Comparison of ENCODE assay signal across 21 cellular contexts in genomic region chr1:53145051-53145600, GRCh38. TPM values are rescaled to one million over a fixed set of nuclear protein-coding genes. Genes with fewer than 3 reads are reported as not detected.
DNase-seq lines count a peak whose midpoint lies in the region; ATAC-seq, FAIRE-seq and TF ChIP-seq lines count a peak whose summit lies in the region.
"Had no signal": no experiment of that assay in that cellular context is flagged by ENCODE, and none has a peak within 500 bp of the region (broad histone marks: within the 10 kb centered on the region; RNA-seq: fewer than 3 reads in every experiment).

No MANE protein-coding gene starts in this region.

- no peaks in the 10 kb centered on the region for H3K9me3 ChIP-seq in body of pancreas
- H3K9me3 ChIP-seq in lower lobe of right lung, result no peaks in the 10 kb centered on the region
- no peaks in the 10 kb centered on the region for H3K9me3 ChIP-seq in spleen
- H3K9me3 ChIP-seq: adrenal gland, BE2C had no signal

- TF ChIP-seq POLR2A in body of pancreas (IDR thresholded peaks at IDR 0.05) (no peak), spleen (IDR thresholded peaks at IDR 0.05) (no peak)

- H3K27me3 Mint-ChIP-seq in GM23338 (ENCODE audit: insufficient read depth, low read depth, poor library complexity), result peaks cover 9% of the 10 kb centered on the region
- H3K27me3 Mint-ChIP-seq: activated CD4-positive, alpha-beta T cell treated with anti-CD3 and anti-CD28 coated beads for 36 hours had no signal

- H3K36me3 ChIP-seq in GM23338 (ENCODE audit: insufficient read depth) (no peaks in the 10 kb centered on the region), body of pancreas (replicated peaks in 1 of 2; ENCODE audit: insufficient read depth in 1 of 2, low read depth in 2 of 2) (no peaks in the 10 kb centered on the region), lower lobe of right lung (no peaks in the 10 kb centered on the region), spleen (no peaks in the 10 kb centered on the region)
- H3K36me3 ChIP-seq: adrenal gland, BE2C had no signal

- no peak overlapping the region for H3K4me2 ChIP-seq in GM23338

- no peaks in the 10 kb centered on the region for H3K9me3 Mint-ChIP-seq in GM23338

- H3K4me3 ChIP-seq in GM23338, result no peak overlapping the region
- no peak overlapping the region for H3K4me3 ChIP-seq in body of pancreas
- H3K4me3 ChIP-seq in lower lobe of right lung, result no peak overlapping the region
- H3K4me3 ChIP-seq in spleen, result no peak overlapping the region
- H3K4me3 ChIP-seq: adrenal gland, GM12878 had no signal

- intact Hi-C loops in body of pancreas (cut with DNase I) (no loop called here), lower lobe of right lung (cut with DNase I) (no loop called here), spleen (cut with DNase I; ENCODE audit: low total_unique reads) (no loop called here)

- peak overlapping the region; percentile 38; the same call in 1 of the 2 replicates for H2AFZ ChIP-seq in GM23338

- no peaks in the 10 kb centered on the region for H3K9me2 ChIP-seq in GM23338 (ENCODE audit: insufficient read depth)

- H3K4me1 Mint-ChIP-seq in GM23338, result peaks cover 4% of the 10 kb centered on the region; the same call in 2 of the 3 replicates
- H3K4me1 Mint-ChIP-seq: activated CD4-positive, alpha-beta T cell treated with anti-CD3 and anti-CD28 coated beads for 36 hours had no signal

- H3K4me3 Mint-ChIP-seq in GM23338, result no peak overlapping the region
- H3K4me3 Mint-ChIP-seq: activated CD4-positive, alpha-beta T cell treated with anti-CD3 and anti-CD28 coated beads for 36 hours had no signal

- 79% methylated on average over 11 of the region's 11 CpGs for whole genome bisulfite sequencing in body of pancreas, 2 donors
- 85 to 91% (median 91%) methylated on average over 11 of the region's 11 CpGs for WGBS in spleen, 5 donors

- H3K27ac Mint-ChIP-seq in GM23338, result no peak overlapping the region
- H3K27ac Mint-ChIP-seq: activated CD4-positive, alpha-beta T cell treated with anti-CD3 and anti-CD28 coated beads for 36 hours had no signal

- H3K36me3 Mint-ChIP-seq in GM23338 (ENCODE audit: low read depth), result no peaks in the 10 kb centered on the region

- no peaks in the 10 kb centered on the region for H3K79me2 ChIP-seq in GM23338 (replicated peaks; ENCODE audit: insufficient read depth)

- DNase-seq in GM23338 (ENCODE audit: low spot score) (no peak), body of pancreas (no peak), lower lobe of right lung (no peak), spleen (peak; percentile 34), urothelium cell line (ENCODE audit: low spot score) (no peak), hepatic stellate cell (ENCODE audit: low spot score) (no peak)
- DNase-seq: activated CD4-positive, alpha-beta T cell treated with anti-CD3 and anti-CD28 coated beads for 36 hours; BE2C; central memory CD4-positive, alpha-beta T cell; DMS153; effector CD8-positive, alpha-beta T cell; GF-D8; Kasumi-1; NCI-H1105; right cardiac atrium; stimulated activated CD4-positive, alpha-beta T cell treated with anti-CD3 and anti-CD28 coated beads, Interleukin-1b, Interleukin-23, amount 100 ng/mL, for 48 hours had no signal

- H3K4me1 ChIP-seq in GM23338 (ENCODE audit: insufficient read depth) (no peaks in the 10 kb centered on the region), body of pancreas (peaks cover 22% of the 10 kb centered on the region), lower lobe of right lung (peaks cover 28% of the 10 kb centered on the region), spleen (no peaks in the 10 kb centered on the region)
- H3K4me1 ChIP-seq: adrenal gland had no signal

- H3K27ac ChIP-seq in GM23338 (ENCODE audit: low read depth) (no peak overlapping the region), body of pancreas (peak overlapping the region; percentile 88 to 97 (median 96)), lower lobe of right lung (peak overlapping the region; percentile 77), spleen (no peak overlapping the region)

- no peak for FAIRE-seq in urothelium cell line (lab: Jason Lieb, UNC)
- FAIRE-seq: GM12878, kidney had no signal

- no peaks in the 10 kb centered on the region for H4K20me1 ChIP-seq in GM23338 (replicated peaks; ENCODE audit: insufficient read depth)

- no peaks in the 10 kb centered on the region for H3K27me3 ChIP-seq in GM23338 (ENCODE audit: insufficient read depth)
- H3K27me3 ChIP-seq in body of pancreas, result no peaks in the 10 kb centered on the region
- H3K27me3 ChIP-seq in lower lobe of right lung (ENCODE audit: low read depth), result no peaks in the 10 kb centered on the region
- H3K27me3 ChIP-seq in spleen (replicated peaks in 1 of 7), result peaks cover 0 to 6% (median 0%) of the 10 kb centered on the region in 7 donors
- H3K27me3 ChIP-seq: adrenal gland, BE2C had no signal

- no peaks in the 10 kb centered on the region for H3F3A ChIP-seq in GM23338 (replicated peaks; ENCODE audit: low read depth)

- ATAC-seq in GM23338 (no peak), body of pancreas (no peak), lower lobe of right lung (peak in 1 of 2 donors; percentile 2), HG02938 (IDR thresholded peaks at IDR 0.05; ENCODE audit: unreplicated experiment) (no peak), GM18870 (IDR thresholded peaks at IDR 0.05; ENCODE audit: unreplicated experiment) (no peak)
- ATAC-seq: activated CD4-positive, alpha-beta T cell treated with anti-CD3 and anti-CD28 coated beads for 36 hours; GM12878 had no signal

- TF ChIP-seq CTCF in GM23338 (conservative IDR thresholded peaks at IDR 0.05; ENCODE audit: low read depth in 2 of 2) (no peak), body of pancreas (IDR thresholded peaks at IDR 0.05) (no peak), lower lobe of right lung (IDR thresholded peaks at IDR 0.05) (no peak), spleen (IDR thresholded peaks at IDR 0.05 in 8 of 11, conservative IDR thresholded peaks at IDR 0.05 in 3 of 11) (no peak)

TF ChIP-seq in GM23338, 12 proteins besides CTCF, POLR2A, EP300 and RAD21:
- no peak for TF ChIP-seq JUNB (IDR thresholded peaks at IDR 0.05; ENCODE audit: unreplicated experiment)

RNA-seq across cellular contexts. Expression of gene SLC1A7, which starts 2.7 kb away (rescaled TPM):
- total RNA-seq in GM23338 (2014; rRNA removed; shearing (Covaris generic)), result not detected in 2 replicates
- not detected in 2 replicates for polyA plus RNA-seq in GM23338 (2016; fragmentation: Nextera tagmentation; extraction: Ambion mirVana)
- not detected for total RNA-seq in body of pancreas
- 0.68 TPM for total RNA-seq in lower lobe of right lung
- under 1 TPM in 1 of 7 donors, not detected in 6; 0.10 TPM for total RNA-seq in spleen
- under 1 TPM; 0.02 to 0.19 (median 0.07) TPM for polyA plus RNA-seq in spleen
- total RNA-seq: activated CD4-positive, alpha-beta T cell treated with anti-CD3 and anti-CD28 coated beads for 36 hours; GM12878; kidney had no signal
- polyA plus RNA-seq: GM12878 had no signal

RNA-seq across cellular contexts. Expression of gene CPT2, which starts 51.5 kb away (rescaled TPM):
- 30.6 and 30.9 TPM in 2 replicates for total RNA-seq in GM23338 (2014; rRNA removed; shearing (Covaris generic))
- polyA plus RNA-seq in GM23338 (2016; fragmentation: Nextera tagmentation; extraction: Ambion mirVana) (9.6 and 11.2 TPM in 2 replicates), spleen (10 to 100 TPM in 1 of 3 donors, 1 to 10 TPM in 2; 7.1 to 11.3 (median 8.1) TPM)
- total RNA-seq in body of pancreas (10 to 100 TPM; 14.5 to 15.6 TPM), lower lobe of right lung (26.3 TPM), spleen (10 to 100 TPM; 14.1 to 30.9 (median 20.9) TPM)

Comparison
In these comparisons a context has a peak if more than half of its experiments do, and no peak if none do; other contexts are left out.
1. H3K27ac ChIP-seq: peak in body of pancreas (4 of 4) and lower lobe of right lung (single experiment); none in GM23338 (single experiment) and spleen (0 of 8).